Comparison of ENCODE assay signal across 1 cellular context in the genomic region with DNA sequence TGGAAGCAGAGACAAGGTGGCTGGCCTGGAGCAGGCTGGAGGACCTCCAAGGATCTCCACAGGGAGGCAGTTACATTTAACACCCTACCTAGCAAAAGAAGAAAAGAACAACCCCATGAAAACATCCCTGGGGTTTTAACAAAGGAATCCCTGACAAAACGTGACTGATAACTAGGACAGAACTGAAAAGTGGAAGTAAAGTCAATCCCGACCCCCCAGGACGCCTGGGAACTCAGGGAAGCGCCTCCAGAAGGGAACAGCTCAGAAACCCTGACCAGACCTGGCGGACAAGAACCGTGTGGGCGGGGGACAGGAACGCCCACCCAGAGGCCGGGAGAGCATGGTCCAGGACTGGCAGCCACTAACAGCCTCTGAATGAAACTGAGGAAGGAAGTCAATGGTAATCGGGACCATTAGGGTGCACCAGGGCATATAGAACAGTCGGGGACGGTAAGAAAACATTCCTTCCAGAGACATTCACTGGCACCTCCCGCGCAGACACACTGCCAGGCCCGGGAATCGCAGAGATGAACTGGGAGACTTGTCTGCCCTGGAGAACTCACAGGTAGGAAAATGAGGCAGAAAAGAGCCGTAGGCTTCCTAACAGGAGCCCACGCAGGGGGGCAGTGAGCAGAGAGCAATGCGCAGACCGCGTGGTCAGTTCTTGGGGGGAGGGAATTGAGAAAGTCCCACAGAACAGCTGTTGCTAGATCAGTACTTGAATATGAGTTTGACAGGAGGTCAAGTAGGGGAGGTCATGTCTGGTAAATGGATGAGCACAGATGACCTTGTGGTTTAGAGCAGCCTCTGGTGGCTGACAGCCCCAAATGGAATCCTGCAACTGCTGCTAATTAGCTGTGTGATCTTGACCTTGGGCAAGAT.
TF ChIP-seq lines count a peak whose summit lies in the region.

No MANE protein-coding gene starts in this region.

TF ChIP-seq in HepG2, 621 proteins besides CTCF, POLR2A, EP300 and RAD21 (continued from another document and continues in another):
- TF ChIP-seq ZNF598 (CRISPR knock-in tag; IDR thresholded peaks at IDR 0.05; ENCODE audit: borderline replicate concordance) (peak; percentile 86; the same call in 1 of the 2 replicates), ZNF761 (CRISPR knock-in tag; conservative IDR thresholded peaks at IDR 0.05) (peak; percentile 81; the same call in 1 of the 2 replicates), TBL1XR1 (IDR thresholded peaks at IDR 0.05; ENCODE audit: borderline replicate concordance, low read length, partially characterized antibody) (peak; percentile 24), HOXA3 (CRISPR knock-in tag; IDR thresholded peaks at IDR 0.05) (peak; percentile 37; the same call in 1 of the 2 replicates), ZNF777 (CRISPR knock-in tag; IDR thresholded peaks at IDR 0.05) (peak; percentile 55; the same call in 1 of the 2 replicates), HDAC2 (CRISPR knock-in tag; IDR thresholded peaks at IDR 0.05) (peak; percentile 69; the same call in 1 of the 2 replicates), ZNF205 (CRISPR knock-in tag; IDR thresholded peaks at IDR 0.05) (peak; percentile 18; the same call in 1 of the 2 replicates), TCF7 (IDR thresholded peaks at IDR 0.05; ENCODE audit: low read depth) (0 out of 2 replicates have a peak, but pooled peaks have one; percentile 2), KAT8 (CRISPR knock-in tag; IDR thresholded peaks at IDR 0.05) (0 out of 2 replicates have a peak, but pooled peaks have one; percentile 38), ZNF382 (CRISPR knock-in tag; IDR thresholded peaks at IDR 0.05; ENCODE audit: borderline replicate concordance) (no peak), SMC3 (IDR thresholded peaks at IDR 0.05; ENCODE audit: low read length) (peak; percentile 100), KAT7 (CRISPR knock-in tag; IDR thresholded peaks at IDR 0.05; ENCODE audit: borderline replicate concordance) (no peak), TBP (CRISPR knock-in tag; IDR thresholded peaks at IDR 0.05) (no peak), ZNF251 (CRISPR knock-in tag; IDR thresholded peaks at IDR 0.05) (no peak), HDAC1 (CRISPR knock-in tag; IDR thresholded peaks at IDR 0.05) (peak; percentile 62; the same call in 1 of the 2 replicates), ZNF792 (CRISPR knock-in tag; IDR thresholded peaks at IDR 0.05) (peak; percentile 42; the same call in 1 of the 2 replicates), SRY (CRISPR knock-in tag; IDR thresholded peaks at IDR 0.05) (peak; percentile 34; the same call in 1 of the 2 replicates), HMG20A (CRISPR knock-in tag; IDR thresholded peaks at IDR 0.05; ENCODE audit: borderline replicate concordance) (0 out of 2 replicates have a peak, but pooled peaks have one; percentile 16), ZNF782 (CRISPR knock-in tag; IDR thresholded peaks at IDR 0.05; ENCODE audit: borderline replicate concordance) (peak; percentile 78; the same call in 1 of the 2 replicates), NCOA1 (CRISPR knock-in tag; IDR thresholded peaks at IDR 0.05) (0 out of 2 replicates have a peak, but pooled peaks have one; percentile 84), TEAD3 (CRISPR knock-in tag; optimal IDR thresholded peaks at IDR 0.05; ENCODE audit: borderline replicate concordance) (peak; percentile 69), KDM5A (IDR thresholded peaks at IDR 0.05; ENCODE audit: borderline replicate concordance, low read length) (no peak), ZNF264 (CRISPR knock-in tag; IDR thresholded peaks at IDR 0.05) (0 out of 2 replicates have a peak, but pooled peaks have one; percentile 13), RFX1 (IDR thresholded peaks at IDR 0.05) (no peak), ZNF33B (CRISPR knock-in tag; IDR thresholded peaks at IDR 0.05) (0 out of 2 replicates have a peak, but pooled peaks have one; percentile 56)
- TF ChIP-seq, protein P1, sequence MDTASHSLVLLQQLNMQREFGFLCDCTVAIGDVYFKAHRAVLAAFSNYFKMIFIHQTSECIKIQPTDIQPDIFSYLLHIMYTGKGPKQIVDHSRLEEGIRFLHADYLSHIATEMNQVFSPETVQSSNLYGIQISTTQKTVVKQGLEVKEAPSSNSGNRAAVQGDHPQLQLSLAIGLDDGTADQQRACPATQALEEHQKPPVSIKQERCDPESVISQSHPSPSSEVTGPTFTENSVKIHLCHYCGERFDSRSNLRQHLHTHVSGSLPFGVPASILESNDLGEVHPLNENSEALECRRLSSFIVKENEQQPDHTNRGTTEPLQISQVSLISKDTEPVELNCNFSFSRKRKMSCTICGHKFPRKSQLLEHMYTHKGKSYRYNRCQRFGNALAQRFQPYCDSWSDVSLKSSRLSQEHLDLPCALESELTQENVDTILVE (CRISPR knock-in tag; IDR thresholded peaks at IDR 0.05): peak; percentile 69
- TF ChIP-seq, protein P2, sequence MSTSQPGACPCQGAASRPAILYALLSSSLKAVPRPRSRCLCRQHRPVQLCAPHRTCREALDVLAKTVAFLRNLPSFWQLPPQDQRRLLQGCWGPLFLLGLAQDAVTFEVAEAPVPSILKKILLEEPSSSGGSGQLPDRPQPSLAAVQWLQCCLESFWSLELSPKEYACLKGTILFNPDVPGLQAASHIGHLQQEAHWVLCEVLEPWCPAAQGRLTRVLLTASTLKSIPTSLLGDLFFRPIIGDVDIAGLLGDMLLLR (CRISPR knock-in tag; IDR thresholded peaks at IDR 0.05): no peak
- TF ChIP-seq, protein P3, sequence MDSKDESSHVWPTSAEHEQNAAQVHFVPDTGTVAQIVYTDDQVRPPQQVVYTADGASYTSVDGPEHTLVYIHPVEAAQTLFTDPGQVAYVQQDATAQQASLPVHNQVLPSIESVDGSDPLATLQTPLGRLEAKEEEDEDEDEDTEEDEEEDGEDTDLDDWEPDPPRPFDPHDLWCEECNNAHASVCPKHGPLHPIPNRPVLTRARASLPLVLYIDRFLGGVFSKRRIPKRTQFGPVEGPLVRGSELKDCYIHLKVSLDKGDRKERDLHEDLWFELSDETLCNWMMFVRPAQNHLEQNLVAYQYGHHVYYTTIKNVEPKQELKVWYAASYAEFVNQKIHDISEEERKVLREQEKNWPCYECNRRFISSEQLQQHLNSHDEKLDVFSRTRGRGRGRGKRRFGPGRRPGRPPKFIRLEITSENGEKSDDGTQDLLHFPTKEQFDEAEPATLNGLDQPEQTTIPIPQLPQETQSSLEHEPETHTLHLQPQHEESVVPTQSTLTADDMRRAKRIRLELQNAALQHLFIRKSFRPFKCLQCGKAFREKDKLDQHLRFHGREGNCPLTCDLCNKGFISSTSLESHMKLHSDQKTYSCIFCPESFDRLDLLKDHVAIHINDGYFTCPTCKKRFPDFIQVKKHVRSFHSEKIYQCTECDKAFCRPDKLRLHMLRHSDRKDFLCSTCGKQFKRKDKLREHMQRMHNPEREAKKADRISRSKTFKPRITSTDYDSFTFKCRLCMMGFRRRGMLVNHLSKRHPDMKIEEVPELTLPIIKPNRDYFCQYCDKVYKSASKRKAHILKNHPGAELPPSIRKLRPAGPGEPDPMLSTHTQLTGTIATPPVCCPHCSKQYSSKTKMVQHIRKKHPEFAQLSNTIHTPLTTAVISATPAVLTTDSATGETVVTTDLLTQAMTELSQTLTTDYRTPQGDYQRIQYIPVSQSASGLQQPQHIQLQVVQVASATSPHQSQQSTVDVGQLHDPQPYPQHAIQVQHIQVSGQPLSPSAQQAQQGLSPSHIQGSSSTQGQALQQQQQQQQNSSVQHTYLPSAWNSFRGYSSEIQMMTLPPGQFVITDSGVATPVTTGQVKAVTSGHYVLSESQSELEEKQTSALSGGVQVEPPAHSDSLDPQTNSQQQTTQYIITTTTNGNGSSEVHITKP (CRISPR knock-in tag; IDR thresholded peaks at IDR 0.05; ENCODE audit: low read depth): peak; percentile 53; the same call in 1 of the 2 replicates
- TF ChIP-seq, protein P4, sequence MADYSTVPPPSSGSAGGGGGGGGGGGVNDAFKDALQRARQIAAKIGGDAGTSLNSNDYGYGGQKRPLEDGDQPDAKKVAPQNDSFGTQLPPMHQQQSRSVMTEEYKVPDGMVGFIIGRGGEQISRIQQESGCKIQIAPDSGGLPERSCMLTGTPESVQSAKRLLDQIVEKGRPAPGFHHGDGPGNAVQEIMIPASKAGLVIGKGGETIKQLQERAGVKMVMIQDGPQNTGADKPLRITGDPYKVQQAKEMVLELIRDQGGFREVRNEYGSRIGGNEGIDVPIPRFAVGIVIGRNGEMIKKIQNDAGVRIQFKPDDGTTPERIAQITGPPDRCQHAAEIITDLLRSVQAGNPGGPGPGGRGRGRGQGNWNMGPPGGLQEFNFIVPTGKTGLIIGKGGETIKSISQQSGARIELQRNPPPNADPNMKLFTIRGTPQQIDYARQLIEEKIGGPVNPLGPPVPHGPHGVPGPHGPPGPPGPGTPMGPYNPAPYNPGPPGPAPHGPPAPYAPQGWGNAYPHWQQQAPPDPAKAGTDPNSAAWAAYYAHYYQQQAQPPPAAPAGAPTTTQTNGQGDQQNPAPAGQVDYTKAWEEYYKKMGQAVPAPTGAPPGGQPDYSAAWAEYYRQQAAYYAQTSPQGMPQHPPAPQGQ (CRISPR knock-in tag; IDR thresholded peaks at IDR 0.05; ENCODE audit: borderline replicate concordance): no peak
- TF ChIP-seq, protein P5, sequence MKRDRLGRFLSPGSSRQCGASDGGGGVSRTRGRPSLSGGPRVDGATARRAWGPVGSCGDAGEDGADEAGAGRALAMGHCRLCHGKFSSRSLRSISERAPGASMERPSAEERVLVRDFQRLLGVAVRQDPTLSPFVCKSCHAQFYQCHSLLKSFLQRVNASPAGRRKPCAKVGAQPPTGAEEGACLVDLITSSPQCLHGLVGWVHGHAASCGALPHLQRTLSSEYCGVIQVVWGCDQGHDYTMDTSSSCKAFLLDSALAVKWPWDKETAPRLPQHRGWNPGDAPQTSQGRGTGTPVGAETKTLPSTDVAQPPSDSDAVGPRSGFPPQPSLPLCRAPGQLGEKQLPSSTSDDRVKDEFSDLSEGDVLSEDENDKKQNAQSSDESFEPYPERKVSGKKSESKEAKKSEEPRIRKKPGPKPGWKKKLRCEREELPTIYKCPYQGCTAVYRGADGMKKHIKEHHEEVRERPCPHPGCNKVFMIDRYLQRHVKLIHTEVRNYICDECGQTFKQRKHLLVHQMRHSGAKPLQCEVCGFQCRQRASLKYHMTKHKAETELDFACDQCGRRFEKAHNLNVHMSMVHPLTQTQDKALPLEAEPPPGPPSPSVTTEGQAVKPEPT (CRISPR knock-in tag; IDR thresholded peaks at IDR 0.05; ENCODE audit: low read depth): peak; percentile 88; the same call in 1 of the 2 replicates
- TF ChIP-seq, protein P6, sequence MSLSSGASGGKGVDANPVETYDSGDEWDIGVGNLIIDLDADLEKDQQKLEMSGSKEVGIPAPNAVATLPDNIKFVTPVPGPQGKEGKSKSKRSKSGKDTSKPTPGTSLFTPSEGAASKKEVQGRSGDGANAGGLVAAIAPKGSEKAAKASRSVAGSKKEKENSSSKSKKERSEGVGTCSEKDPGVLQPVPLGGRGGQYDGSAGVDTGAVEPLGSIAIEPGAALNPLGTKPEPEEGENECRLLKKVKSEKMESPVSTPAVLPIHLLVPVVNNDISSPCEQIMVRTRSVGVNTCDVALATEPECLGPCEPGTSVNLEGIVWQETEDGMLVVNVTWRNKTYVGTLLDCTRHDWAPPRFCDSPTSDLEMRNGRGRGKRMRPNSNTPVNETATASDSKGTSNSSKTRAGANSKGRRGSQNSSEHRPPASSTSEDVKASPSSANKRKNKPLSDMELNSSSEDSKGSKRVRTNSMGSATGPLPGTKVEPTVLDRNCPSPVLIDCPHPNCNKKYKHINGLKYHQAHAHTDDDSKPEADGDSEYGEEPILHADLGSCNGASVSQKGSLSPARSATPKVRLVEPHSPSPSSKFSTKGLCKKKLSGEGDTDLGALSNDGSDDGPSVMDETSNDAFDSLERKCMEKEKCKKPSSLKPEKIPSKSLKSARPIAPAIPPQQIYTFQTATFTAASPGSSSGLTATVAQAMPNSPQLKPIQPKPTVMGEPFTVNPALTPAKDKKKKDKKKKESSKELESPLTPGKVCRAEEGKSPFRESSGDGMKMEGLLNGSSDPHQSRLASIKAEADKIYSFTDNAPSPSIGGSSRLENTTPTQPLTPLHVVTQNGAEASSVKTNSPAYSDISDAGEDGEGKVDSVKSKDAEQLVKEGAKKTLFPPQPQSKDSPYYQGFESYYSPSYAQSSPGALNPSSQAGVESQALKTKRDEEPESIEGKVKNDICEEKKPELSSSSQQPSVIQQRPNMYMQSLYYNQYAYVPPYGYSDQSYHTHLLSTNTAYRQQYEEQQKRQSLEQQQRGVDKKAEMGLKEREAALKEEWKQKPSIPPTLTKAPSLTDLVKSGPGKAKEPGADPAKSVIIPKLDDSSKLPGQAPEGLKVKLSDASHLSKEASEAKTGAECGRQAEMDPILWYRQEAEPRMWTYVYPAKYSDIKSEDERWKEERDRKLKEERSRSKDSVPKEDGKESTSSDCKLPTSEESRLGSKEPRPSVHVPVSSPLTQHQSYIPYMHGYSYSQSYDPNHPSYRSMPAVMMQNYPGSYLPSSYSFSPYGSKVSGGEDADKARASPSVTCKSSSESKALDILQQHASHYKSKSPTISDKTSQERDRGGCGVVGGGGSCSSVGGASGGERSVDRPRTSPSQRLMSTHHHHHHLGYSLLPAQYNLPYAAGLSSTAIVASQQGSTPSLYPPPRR (CRISPR knock-in tag; IDR thresholded peaks at IDR 0.05; ENCODE audit: borderline replicate concordance): peak; percentile 62
- TF ChIP-seq, protein P7, sequence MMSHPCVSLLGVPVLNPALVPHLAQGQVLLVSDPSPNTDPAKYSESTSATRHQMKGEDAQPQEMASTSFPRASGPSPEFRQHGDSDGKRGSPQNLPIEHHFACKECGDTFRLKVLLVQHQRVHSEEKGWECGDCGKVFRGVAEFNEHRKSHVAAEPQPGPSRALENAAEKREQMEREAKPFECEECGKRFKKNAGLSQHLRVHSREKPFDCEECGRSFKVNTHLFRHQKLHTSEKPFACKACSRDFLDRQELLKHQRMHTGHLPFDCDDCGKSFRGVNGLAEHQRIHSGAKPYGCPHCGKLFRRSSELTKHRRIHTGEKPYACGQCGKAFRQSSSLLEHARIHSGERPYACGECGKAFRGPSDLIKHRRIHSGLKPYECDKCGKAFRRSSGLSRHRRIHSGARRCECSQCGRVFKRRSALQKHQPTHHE (CRISPR knock-in tag; IDR thresholded peaks at IDR 0.05; ENCODE audit: borderline replicate concordance): peak; percentile 81; the same call in 1 of the 2 replicates
